1 cellular context compared by ENCODE assay signal in genomic region chr13:110642291-110642981, GRCh38.
TF ChIP-seq lines count a peak whose summit lies in the region.

No MANE protein-coding gene starts in this region.

TF ChIP-seq in K562, 482 proteins besides CTCF, POLR2A, EP300 and RAD21 (continued from another document):
- TF ChIP-seq TCFL5 (CRISPR knock-in tag; conservative IDR thresholded peaks at IDR 0.05): no peak
- TF ChIP-seq ZNF395 (CRISPR knock-in tag; IDR thresholded peaks at IDR 0.05): no peak
- TF ChIP-seq POLR2G (IDR thresholded peaks at IDR 0.05; ENCODE audit: low read depth, low read length): peak; percentile 49
